Comparison of ENCODE assay signal across 22 cellular contexts in the genomic region with DNA sequence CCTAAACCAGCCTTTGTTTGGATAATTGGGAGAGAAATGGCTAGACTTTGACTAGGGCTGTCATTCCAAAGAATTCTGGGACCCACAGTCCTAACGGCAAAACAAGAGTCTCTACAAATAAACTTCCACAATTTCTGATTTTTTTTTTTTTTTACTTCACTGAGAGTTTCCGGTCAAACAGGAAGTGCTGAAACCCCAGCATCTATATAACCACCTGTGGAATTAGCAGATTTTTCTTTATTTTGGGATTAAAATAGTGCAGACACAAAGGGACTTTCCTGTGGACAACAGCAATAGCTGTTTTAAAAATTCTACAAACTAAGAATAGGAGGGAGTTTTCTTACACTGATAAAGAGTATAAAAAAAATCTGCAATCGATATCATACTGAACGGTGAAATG.
"Had no signal": no experiment of that assay in that cellular context is flagged by ENCODE, and none has a peak within 500 bp of the region (broad histone marks: within the 10 kb centered on the region; RNA-seq: fewer than 3 reads in every experiment).

No MANE protein-coding gene starts in this region.

- H3K27me3 Mint-ChIP-seq: activated naive CD4-positive, alpha-beta T cell treated with anti-CD3 and anti-CD28 coated beads, Interleukin-2, amount 50 U/mL, for 24 hours; brain had no signal

- H3K79me2 ChIP-seq: parathyroid adenoma had no signal

- DNase-seq: activated CD4-positive, alpha-beta T cell treated with anti-CD3 and anti-CD28 coated beads for 1 hour; activated CD4-positive, alpha-beta T cell treated with anti-CD3 and anti-CD28 coated beads, Interleukin-2, amount 50 U/mL, for 1 hour; activated CD8-positive, alpha-beta T cell treated with anti-CD3 and anti-CD28 coated beads, Interleukin-2, amount 10 ng/mL, durations not matched to agents 7 days and 5 days; activated gamma-delta T cell treated with Interleukin-2 at 50 U/mL for 16 hours; activated T-cell treated with anti-CD3 and anti-CD28 coated beads, Interleukin-2, amount 50 U/mL, for 1 hour; anterior cingulate cortex; heart right ventricle; islet precursor cell; left cardiac atrium; right cardiac atrium; stimulated activated CD4-positive, alpha-beta T cell treated with anti-CD3 and anti-CD28 coated beads, Interleukin-12 subunit alpha, Interleukin-12 subunit beta, amount 100 ng/mL, for 4 hours; stimulated activated CD4-positive, alpha-beta T cell treated with anti-CD3 and anti-CD28 coated beads, Interleukin-4, amount 100 ng/mL, for 4 hours; stomach; trophoblast cell; uterus; WERI-Rb-1 had no signal

- H2AFZ ChIP-seq: parathyroid adenoma had no signal

- H3K4me1 ChIP-seq: parathyroid adenoma had no signal

- H3K9me3 ChIP-seq: stomach, suprapubic skin, uterus had no signal

- ATAC-seq: activated CD8-positive, alpha-beta T cell treated with anti-CD3 and anti-CD28 coated beads, Interleukin-2, amount 10 ng/mL, durations not matched to agents 7 days and 5 days; heart right ventricle; left cardiac atrium; right cardiac atrium had no signal

- H3K27ac Mint-ChIP-seq: activated CD8-positive, alpha-beta T cell treated with anti-CD3 and anti-CD28 coated beads, Interleukin-2, amount 10 ng/mL, durations not matched to agents 7 days and 5 days; activated naive CD4-positive, alpha-beta T cell treated with anti-CD3 and anti-CD28 coated beads, Interleukin-2, amount 50 U/mL, for 24 hours; brain had no signal

- H3K36me3 ChIP-seq: heart right ventricle, stomach, suprapubic skin, uterus, WERI-Rb-1 had no signal

- H3K4me1 Mint-ChIP-seq: activated naive CD4-positive, alpha-beta T cell treated with anti-CD3 and anti-CD28 coated beads, Interleukin-2, amount 50 U/mL, for 24 hours had no signal

- H3K9me3 Mint-ChIP-seq: activated naive CD4-positive, alpha-beta T cell treated with anti-CD3 and anti-CD28 coated beads, Interleukin-2, amount 50 U/mL, for 24 hours; brain had no signal

- H3K27ac ChIP-seq: epithelial cell of prostate, parathyroid adenoma, stomach, suprapubic skin, uterus, WERI-Rb-1 had no signal

- H3K4me3 Mint-ChIP-seq: activated CD8-positive, alpha-beta T cell treated with anti-CD3 and anti-CD28 coated beads, Interleukin-2, amount 10 ng/mL, durations not matched to agents 7 days and 5 days; activated naive CD4-positive, alpha-beta T cell treated with anti-CD3 and anti-CD28 coated beads, Interleukin-2, amount 50 U/mL, for 24 hours; brain; nephron had no signal

- H3K4me3 ChIP-seq: heart right ventricle, stomach, suprapubic skin, uterus had no signal
